12 cellular contexts compared by ENCODE assay signal in genomic region chr1:54332781-54333585, GRCh38.
DNase-seq lines count a peak whose midpoint lies in the region; ATAC-seq, FAIRE-seq and TF ChIP-seq lines count a peak whose summit lies in the region.
"Had no signal": no experiment of that assay in that cellular context is flagged by ENCODE, and none has a peak within 500 bp of the region (broad histone marks: within the 10 kb centered on the region; RNA-seq: fewer than 3 reads in every experiment).

No MANE protein-coding gene starts in this region.

- intact Hi-C loops in breast epithelium (cut with DNase I; ENCODE audit: low total_unique reads) (no loop called here), mammary epithelial cell (cut with micrococcal nuclease) (no loop called here), uterus (cut with DNase I; ENCODE audit: low total_unique reads) (no loop called here)
- intact Hi-C loops in naive thymus-derived CD4-positive, alpha-beta T cell (cut with micrococcal nuclease) = no loop called here

- peak overlapping the region in 1 of 10 donors; percentile 41 for H3K4me3 Mint-ChIP-seq in naive thymus-derived CD4-positive, alpha-beta T cell
- H3K4me3 Mint-ChIP-seq: activated T-helper 1 cell treated with anti-CD3 and anti-CD28 coated beads, Interleukin-12 subunit alpha, Interleukin-12 subunit beta, Interleukin-2, Interleukin-4 antibody, amounts not matched to agents 30 ng/mL and 10 ng/mL and 1 ng/mL, durations not matched to agents 14 hours and 24 hours and 36 hours had no signal

- CTCF ChIA-PET in mammary epithelial cell (lab: Charles Lee; ENCODE audit: low non-redundant PET) (interaction anchor here (0.7 kb wide), 1 partner anchor 495 kb away, joined by 3 read pairs; the partner anchor contains the start of gene NDC1), H1 (lab: Charles Lee; ENCODE audit: partially characterized antibody) (interaction anchor here (0.9 to 4.2 kb wide), 16 partner anchors 10 to 211 kb away, joined by 3 to 39 read pairs (median 4); no protein-coding TSS in a partner anchor)
- CTCF ChIA-PET in naive thymus-derived CD4-positive, alpha-beta T cell (lab: Charles Lee) = no interaction called here

- H3K9me3 ChIP-seq in breast epithelium = no peaks in the 10 kb centered on the region
- H3K9me3 ChIP-seq in mammary epithelial cell (replicated peaks; ENCODE audit: insufficient read depth, low read length) = no peaks in the 10 kb centered on the region
- no peaks in the 10 kb centered on the region for H3K9me3 ChIP-seq in H1 (ENCODE audit: insufficient read depth in 2 of 2, low read depth in 1 of 2, low read length in 1 of 2)
- H3K9me3 ChIP-seq in naive thymus-derived CD4-positive, alpha-beta T cell (ENCODE audit: control insufficient read depth in 2 of 3, low read length in 3 of 3) = no peaks in the 10 kb centered on the region
- no peaks in the 10 kb centered on the region for H3K9me3 ChIP-seq in uterus

- peak overlapping the region; percentile 27 to 70 for H3K27ac ChIP-seq in breast epithelium
- H3K27ac ChIP-seq in mammary epithelial cell (ENCODE audit: insufficient read depth, low read depth, low read length) = no peak overlapping the region
- no peak overlapping the region for H3K27ac ChIP-seq in H1 (ENCODE audit: low read depth, low read length)
- H3K27ac ChIP-seq in naive thymus-derived CD4-positive, alpha-beta T cell (ENCODE audit: low read depth, low read length) = no peak overlapping the region
- H3K27ac ChIP-seq in uterus = peak overlapping the region; percentile 83 to 89

- H3K79me2 ChIP-seq in mammary epithelial cell (ENCODE audit: insufficient read depth, low read length) = peaks cover 43% of the 10 kb centered on the region
- peaks cover 16 to 95% of the 10 kb centered on the region in 2 experiments for H3K79me2 ChIP-seq in H1 (ENCODE audit: control insufficient read depth in 1 of 2, insufficient read depth in 2 of 2, low read length in 2 of 2)

- H4K5ac ChIP-seq in H1 (ENCODE audit: insufficient read length, low read depth, low read length) = peak overlapping the region; percentile 23

- 54% methylated on average over 13 of the region's 21 CpGs for WGBS in mammary epithelial cell (ENCODE audit: low coverage, missing lambda C conversion rate)
- 81% methylated on average over 21 of the region's 21 CpGs; no CpG with 5 or more reads in 1 of the 2 experiments for WGBS in H1 (ENCODE audit: extremely low coverage in 1 of 2, insufficient coverage in 1 of 2, insufficient read length in 1 of 2, insufficient replicate concordance in 2 of 2, low coverage in 1 of 2, low lambda C conversion rate in 2 of 2, missing lambda C conversion rate in 1 of 2), 2 experiments

- DNase-seq in breast epithelium (ENCODE audit: low spot score in 2 of 2) (peak in 1 of 2 donors; percentile 41), mammary epithelial cell (no peak), H1 (ENCODE audit: low read depth in 1 of 2, low spot score in 2 of 2) (no peak), uterus (no peak), HCEC 1CT (no peak)
- no peak for DNase-seq in naive thymus-derived CD4-positive, alpha-beta T cell
- DNase-seq: AML-193 had no signal

- peak overlapping the region; percentile 41; the same call in 1 of the 2 replicates for H2AK5ac ChIP-seq in H1 (ENCODE audit: low read depth, low read length)

- H2BK20ac ChIP-seq in H1 (ENCODE audit: low read length) = no peak overlapping the region

- H3K79me1 ChIP-seq in H1 (ENCODE audit: low read depth, low read length) = peaks cover 43% of the 10 kb centered on the region

- H3K9me3 Mint-ChIP-seq in naive thymus-derived CD4-positive, alpha-beta T cell = no peaks in the 10 kb centered on the region
- H3K9me3 Mint-ChIP-seq: activated T-helper 1 cell treated with anti-CD3 and anti-CD28 coated beads, Interleukin-12 subunit alpha, Interleukin-12 subunit beta, Interleukin-2, Interleukin-4 antibody, amounts not matched to agents 30 ng/mL and 10 ng/mL and 1 ng/mL, durations not matched to agents 14 hours and 24 hours and 36 hours had no signal

- no peak for FAIRE-seq in H1 (lab: Jason Lieb, UNC)
- FAIRE-seq: TTC549 had no signal

- peaks cover 34 to 93% (median 81%) of the 10 kb centered on the region in 7 donors for H3K4me1 Mint-ChIP-seq in naive thymus-derived CD4-positive, alpha-beta T cell

- H3K4me2 ChIP-seq in mammary epithelial cell (ENCODE audit: insufficient read depth, low read depth, low read length) (no peak overlapping the region), H1 (ENCODE audit: insufficient read depth in 1 of 2, low read depth in 2 of 2, low read length in 2 of 2) (peak overlapping the region; percentile 3 to 47; a peak in 3 of 4 replicates)

- POLR2A ChIA-PET in H1 (lab: Charles Lee; ENCODE audit: partially characterized antibody) = interaction anchor here (0.6 to 3.6 kb wide), 10 partner anchors 10 to 75 kb away, joined by 3 to 11 read pairs (median 3); partner anchors contain the start of gene SSBP3
- POLR2A ChIA-PET in naive thymus-derived CD4-positive, alpha-beta T cell (lab: Charles Lee) = interaction anchor here (0.8 to 1.6 kb wide), 3 partner anchors 11 to 48 kb away, joined by 3 to 4 read pairs (median 4); no protein-coding TSS in a partner anchor

- no peak overlapping the region for H4K8ac ChIP-seq in H1 (ENCODE audit: extremely low read depth, insufficient read depth, low read length)

- no peak for TF ChIP-seq CTCF in breast epithelium (IDR thresholded peaks at IDR 0.05)
- TF ChIP-seq CTCF in mammary epithelial cell (conservative IDR thresholded peaks at IDR 0.05 in 1 of 2, IDR thresholded peaks at IDR 0.05 in 1 of 2; ENCODE audit: extremely low read depth in 1 of 2, insufficient read depth in 1 of 2, low read depth in 1 of 2, low read length in 2 of 2) = no peak
- TF ChIP-seq CTCF in H1 (IDR thresholded peaks at IDR 0.05; ENCODE audit: control extremely low read depth in 1 of 3, insufficient read depth in 1 of 3, low read depth in 1 of 3, low read length in 3 of 3) = no peak
- TF ChIP-seq CTCF in uterus (IDR thresholded peaks at IDR 0.05) = no peak

- peak overlapping the region in 7 of 9 donors; percentile 29 to 77 (median 41) for H3K27ac Mint-ChIP-seq in naive thymus-derived CD4-positive, alpha-beta T cell
- H3K27ac Mint-ChIP-seq: activated T-helper 1 cell treated with anti-CD3 and anti-CD28 coated beads, Interleukin-12 subunit alpha, Interleukin-12 subunit beta, Interleukin-2, Interleukin-4 antibody, amounts not matched to agents 30 ng/mL and 10 ng/mL and 1 ng/mL, durations not matched to agents 14 hours and 24 hours and 36 hours had no signal

- H3K14ac ChIP-seq in H1 (ENCODE audit: insufficient read length) = no peak overlapping the region

- H3K4me1 ChIP-seq in breast epithelium (peaks cover 0 to 22% of the 10 kb centered on the region in 2 donors), mammary epithelial cell (ENCODE audit: insufficient read depth, low read length) (peaks cover 43% of the 10 kb centered on the region), H1 (replicated peaks in 1 of 4; ENCODE audit: control insufficient read depth in 3 of 4, insufficient read depth in 4 of 4, low read length in 3 of 4) (peaks cover 37 to 59% (median 48%) of the 10 kb centered on the region in 4 experiments), uterus (peaks cover 18 to 36% of the 10 kb centered on the region in 2 donors)
- peaks cover 0 to 28% of the 10 kb centered on the region in 2 donors for H3K4me1 ChIP-seq in naive thymus-derived CD4-positive, alpha-beta T cell (ENCODE audit: control insufficient read depth in 2 of 2, insufficient read depth in 2 of 2, low read length in 2 of 2)

- BruUV-seq in mammary epithelial cell (replicated peaks; lab: Mats Ljungman, UMichigan) = no TSS peak

- no peaks in the 10 kb centered on the region for H3K36me3 ChIP-seq in breast epithelium
- no peaks in the 10 kb centered on the region for H3K36me3 ChIP-seq in mammary epithelial cell (ENCODE audit: insufficient read depth, low read length)
- no peaks in the 10 kb centered on the region; a peak in 1 of 8 replicates for H3K36me3 ChIP-seq in H1 (ENCODE audit: control insufficient read depth in 2 of 4, insufficient read depth in 4 of 4, low read length in 3 of 4)
- H3K36me3 ChIP-seq in naive thymus-derived CD4-positive, alpha-beta T cell (ENCODE audit: control insufficient read depth in 2 of 3, insufficient read depth in 3 of 3, low read length in 3 of 3) = peaks cover 0 to 16% (median 0%) of the 10 kb centered on the region in 3 experiments
- no peaks in the 10 kb centered on the region for H3K36me3 ChIP-seq in uterus

- peaks cover 0 to 7% (median 0%) of the 10 kb centered on the region in 5 donors for H3K36me3 Mint-ChIP-seq in naive thymus-derived CD4-positive, alpha-beta T cell

- peak overlapping the region; percentile 56 for H4K91ac ChIP-seq in H1 (replicated peaks; ENCODE audit: insufficient read length, low read length)

- in situ Hi-C loops in mammary epithelial cell (cut with MboI; ENCODE audit: low sequenced_read_pairs in 2 of 2) = no loop called here

- H3K4ac ChIP-seq in H1 (replicated peaks; ENCODE audit: insufficient read length, low read depth, low read length) = peak overlapping the region; percentile 48

- no peak for TF ChIP-seq POLR2A in breast epithelium (IDR thresholded peaks at IDR 0.05)
- TF ChIP-seq POLR2A in H1 (IDR thresholded peaks at IDR 0.05; ENCODE audit: control extremely low read depth in 1 of 2, low read depth in 2 of 2, low read length in 2 of 2) = no peak
- no peak for TF ChIP-seq POLR2A in uterus (IDR thresholded peaks at IDR 0.05)

- peak overlapping the region; percentile 54; the same call in 1 of the 2 replicates for H2BK12ac ChIP-seq in H1 (ENCODE audit: low read depth, low read length)

- H2BK120ac ChIP-seq in H1 (replicated peaks; ENCODE audit: low read depth, low read length) = no peak overlapping the region

- H3K27me3 ChIP-seq in breast epithelium = no peaks in the 10 kb centered on the region
- H3K27me3 ChIP-seq in mammary epithelial cell (ENCODE audit: insufficient read depth, low read length) = no peaks in the 10 kb centered on the region
- no peaks in the 10 kb centered on the region for H3K27me3 ChIP-seq in H1 (replicated peaks in 1 of 4; ENCODE audit: control insufficient read depth in 3 of 4, extremely low read depth in 1 of 4, insufficient read depth in 3 of 4, low read length in 3 of 4)
- H3K27me3 ChIP-seq in naive thymus-derived CD4-positive, alpha-beta T cell (ENCODE audit: control insufficient read depth in 2 of 2, insufficient read depth in 2 of 2, low read length in 2 of 2) = no peaks in the 10 kb centered on the region
- no peaks in the 10 kb centered on the region for H3K27me3 ChIP-seq in uterus

- no peak overlapping the region for H3K23ac ChIP-seq in H1 (ENCODE audit: insufficient read length)

- peak overlapping the region; percentile 79 for H2BK5ac ChIP-seq in H1 (ENCODE audit: low read depth, low read length)

- no peak overlapping the region for H3K56ac ChIP-seq in H1 (replicated peaks; ENCODE audit: insufficient read length, low read depth, low read length)

- H3K9ac ChIP-seq in mammary epithelial cell (ENCODE audit: insufficient read depth, low read length) = no peak overlapping the region
- H3K9ac ChIP-seq in H1 (replicated peaks in 1 of 4; ENCODE audit: extremely low read depth in 1 of 4, low read depth in 3 of 4, low read length in 3 of 4) = no peak overlapping the region; a peak in 2 of 7 replicates

- H2AFZ ChIP-seq in mammary epithelial cell (ENCODE audit: low read depth, low read length) (no peak overlapping the region), H1 (ENCODE audit: low read length) (no peak overlapping the region)

- H4K20me1 ChIP-seq in mammary epithelial cell (ENCODE audit: insufficient read depth, low read length) = no peaks in the 10 kb centered on the region
- H4K20me1 ChIP-seq in H1 (replicated peaks in 1 of 2; ENCODE audit: control insufficient read depth in 1 of 2, insufficient read depth in 2 of 2, low read length in 2 of 2) = peaks cover 13 to 54% of the 10 kb centered on the region in 2 experiments

- H3K18ac ChIP-seq in H1 (ENCODE audit: extremely low read depth, low read length) = peak overlapping the region; percentile 26; the same call in 1 of the 2 replicates

- no peak for TF ChIP-seq RAD21 in H1 (IDR thresholded peaks at IDR 0.05 in 1 of 2, conservative IDR thresholded peaks at IDR 0.05 in 1 of 2; ENCODE audit: low read depth in 2 of 2, low read length in 2 of 2)

- no peaks in the 10 kb centered on the region for H3K23me2 ChIP-seq in H1 (ENCODE audit: low read depth, low read length)

- dilution Hi-C loops in mammary epithelial cell (cut with HindIII; ENCODE audit: low sequenced_read_pairs) = no loop called here

- H3K27me3 Mint-ChIP-seq in naive thymus-derived CD4-positive, alpha-beta T cell = no peaks in the 10 kb centered on the region

- H2BK15ac ChIP-seq in H1 (ENCODE audit: low read length) = no peak overlapping the region

- H3K4me3 ChIP-seq in breast epithelium (no peak overlapping the region), mammary epithelial cell (replicated peaks in 1 of 3; ENCODE audit: insufficient read depth in 1 of 3, low read depth in 2 of 3, low read length in 3 of 3) (no peak overlapping the region), H1 (ENCODE audit: extremely low read depth in 1 of 4, insufficient read depth in 2 of 4, low read depth in 3 of 4, low read length in 4 of 4) (no peak overlapping the region), uterus (no peak overlapping the region)
- H3K4me3 ChIP-seq in naive thymus-derived CD4-positive, alpha-beta T cell (ENCODE audit: low read length) = no peak overlapping the region

- ATAC-seq in naive thymus-derived CD4-positive, alpha-beta T cell = no peak
- ATAC-seq in GM18498 (IDR thresholded peaks at IDR 0.05; ENCODE audit: unreplicated experiment) (no peak), GM19328 (IDR thresholded peaks at IDR 0.05; ENCODE audit: unreplicated experiment) (no peak)
- ATAC-seq: Panc1 had no signal

- no peak for TF ChIP-seq EP300 in H1 (IDR thresholded peaks at IDR 0.05; ENCODE audit: borderline replicate concordance in 1 of 2, low read depth in 2 of 2, low read length in 2 of 2)

Comparison
In these comparisons a context has a peak if more than half of its experiments do, and no peak if none do; other contexts are left out.
1. H3K27ac ChIP-seq: peak in breast epithelium (2 of 2) and uterus (2 of 2); none in mammary epithelial cell (single experiment), H1 (single experiment) and naive thymus-derived CD4-positive, alpha-beta T cell (single experiment).